ENCODE assay signal across 17 cellular contexts in genomic region chr17:74156878-74157277, GRCh38. TPM values are rescaled to one million over a fixed set of nuclear protein-coding genes. Genes with fewer than 3 reads are reported as not detected.
DNase-seq lines count a peak whose midpoint lies in the region; ATAC-seq, FAIRE-seq and TF ChIP-seq lines count a peak whose summit lies in the region.
"Had no signal": no experiment of that assay in that cellular context is flagged by ENCODE, and none has a peak within 500 bp of the region (broad histone marks: within the 10 kb centered on the region; RNA-seq: fewer than 3 reads in every experiment).

No MANE protein-coding gene starts in this region.

- no peaks in the 10 kb centered on the region for H3K36me3 ChIP-seq in K562 (ENCODE audit: control insufficient read depth, insufficient read depth, low read length)

- H3K9me3 ChIP-seq in K562 (replicated peaks; ENCODE audit: control insufficient read depth, insufficient read depth, low read depth, low read length) = no peaks in the 10 kb centered on the region

- H3K4me1 ChIP-seq in K562 (replicated peaks in 1 of 2; ENCODE audit: control insufficient read depth in 2 of 2, insufficient read depth in 2 of 2, low read length in 2 of 2) = no peaks in the 10 kb centered on the region; a peak in 2 of 5 replicates

- ATAC-seq in K562 = no peak
- ATAC-seq: GM23338 had no signal

- H3K4me1 Mint-ChIP-seq in activated CD4-positive, alpha-beta T cell treated with anti-CD3 and anti-CD28 coated beads, Interleukin-2, amount 10 ng/mL, durations not matched to agents 7 days and 5 days = no peaks in the 10 kb centered on the region
- no peaks in the 10 kb centered on the region for H3K4me1 Mint-ChIP-seq in immature natural killer cell
- H3K4me1 Mint-ChIP-seq: CD4-positive, alpha-beta memory T cell had no signal

- H3K9me1 ChIP-seq in K562 (ENCODE audit: control insufficient read depth, insufficient read depth, low read length) = no peaks in the 10 kb centered on the region

- intact Hi-C loops in K562 (cut with micrococcal nuclease) = no loop called here

- POLR2A ChIA-PET in K562 (lab: Yijun Ruan, JAX) = interaction anchor here (0.7 kb wide), 1 partner anchor 55 kb away, joined by 4 read pairs; no protein-coding TSS in a partner anchor
- POLR2A ChIA-PET in activated CD4-positive, alpha-beta T cell treated with anti-CD3 and anti-CD28 coated beads, Interleukin-2, amount 10 ng/mL, durations not matched to agents 7 days and 5 days (lab: Charles Lee) = no interaction called here

- TF ChIP-seq EP300 in K562 (IDR thresholded peaks at IDR 0.05; ENCODE audit: low read length) = no peak

- no peak for TF ChIP-seq CTCF in K562 (IDR thresholded peaks at IDR 0.05 in 2 of 3, conservative IDR thresholded peaks at IDR 0.05 in 1 of 3; ENCODE audit: insufficient read depth in 2 of 3, low read depth in 1 of 3, low read length in 3 of 3)

- no peak for TF ChIP-seq POLR2A in K562 (conservative IDR thresholded peaks at IDR 0.05)

- FAIRE-seq in K562 (lab: Jason Lieb, UNC) = no peak

- no peak overlapping the region for H3K27ac ChIP-seq in K562 (ENCODE audit: extremely low read depth, low read depth, low read length)
- H3K27ac ChIP-seq: C4-2B had no signal

- H3K79me2 ChIP-seq in K562 (ENCODE audit: control insufficient read depth, insufficient read depth, low read length) = no peaks in the 10 kb centered on the region

- 1% methylated on average over 6 of the region's 6 CpGs for WGBS in K562 (ENCODE audit: insufficient coverage, low coverage, missing lambda C conversion rate)

- no peak overlapping the region for H3K27ac Mint-ChIP-seq in activated CD4-positive, alpha-beta T cell treated with anti-CD3 and anti-CD28 coated beads, Interleukin-2, amount 10 ng/mL, durations not matched to agents 7 days and 5 days
- H3K27ac Mint-ChIP-seq in immature natural killer cell = no peak overlapping the region
- H3K27ac Mint-ChIP-seq: CD4-positive, alpha-beta memory T cell; GM23338 had no signal

- H3K27me3 ChIP-seq in K562 (ENCODE audit: control insufficient read depth in 2 of 2, insufficient read depth in 2 of 2, low read length in 2 of 2) = peaks cover 12 to 53% of the 10 kb centered on the region in 2 experiments; a peak in 4 of 5 replicates

- no peak overlapping the region for H3K4me3 Mint-ChIP-seq in activated CD4-positive, alpha-beta T cell treated with anti-CD3 and anti-CD28 coated beads, Interleukin-2, amount 10 ng/mL, durations not matched to agents 7 days and 5 days
- no peak overlapping the region for H3K4me3 Mint-ChIP-seq in immature natural killer cell
- H3K4me3 Mint-ChIP-seq: CD4-positive, alpha-beta memory T cell; GM23338 had no signal

- H3K27me3 Mint-ChIP-seq in activated CD4-positive, alpha-beta T cell treated with anti-CD3 and anti-CD28 coated beads, Interleukin-2, amount 10 ng/mL, durations not matched to agents 7 days and 5 days = peaks cover 1% of the 10 kb centered on the region
- peaks cover 0 to 12% (median 7%) of the 10 kb centered on the region in 3 donors for H3K27me3 Mint-ChIP-seq in immature natural killer cell (ENCODE audit: low read depth in 3 of 3)

- no peak overlapping the region for H2AFZ ChIP-seq in K562 (ENCODE audit: low read depth, low read length)
- H2AFZ ChIP-seq: GM23338 had no signal

- in situ Hi-C loops in K562 (cut with MboI) = no loop called here

- H3K9ac ChIP-seq in K562 (ENCODE audit: insufficient read depth in 1 of 2, low read depth in 2 of 2, low read length in 2 of 2) = no peak overlapping the region

- CTCF ChIA-PET in K562 (lab: Yijun Ruan, JAX; ENCODE audit: low intra/inter-chr PET ratio) = no interaction called here
- CTCF ChIA-PET in activated CD4-positive, alpha-beta T cell treated with anti-CD3 and anti-CD28 coated beads, Interleukin-2, amount 10 ng/mL, durations not matched to agents 7 days and 5 days (lab: Charles Lee) = interaction anchor here (0.6 kb wide), 1 partner anchor 47 kb away, joined by 3 read pairs; no protein-coding TSS in a partner anchor

- H3K36me3 Mint-ChIP-seq in activated CD4-positive, alpha-beta T cell treated with anti-CD3 and anti-CD28 coated beads, Interleukin-2, amount 10 ng/mL, durations not matched to agents 7 days and 5 days (ENCODE audit: low read depth) = no peaks in the 10 kb centered on the region
- H3K36me3 Mint-ChIP-seq in immature natural killer cell = no peaks in the 10 kb centered on the region
- H3K36me3 Mint-ChIP-seq: CD4-positive, alpha-beta memory T cell had no signal

- no peak overlapping the region for H3K4me3 ChIP-seq in K562
- H3K4me3 ChIP-seq: GM23338 had no signal

- no TSS peak for BruUV-seq in K562 (replicated peaks; lab: Mats Ljungman, UMichigan)

- TF ChIP-seq RAD21 in K562 (CRISPR knock-in tag; conservative IDR thresholded peaks at IDR 0.05 in 1 of 2, IDR thresholded peaks at IDR 0.05 in 1 of 2) = no peak

- H4K20me1 ChIP-seq in K562 (replicated peaks; ENCODE audit: control insufficient read depth, insufficient read depth, low read length) = no peaks in the 10 kb centered on the region; the same call in 1 of the 2 replicates

- no peaks in the 10 kb centered on the region for H3K9me3 Mint-ChIP-seq in activated CD4-positive, alpha-beta T cell treated with anti-CD3 and anti-CD28 coated beads, Interleukin-2, amount 10 ng/mL, durations not matched to agents 7 days and 5 days
- H3K9me3 Mint-ChIP-seq in immature natural killer cell = peaks cover 0 to 3% (median 0%) of the 10 kb centered on the region in 6 donors

- peak; percentile 10 for DNase-seq in activated CD8-positive, alpha-beta memory T cell treated with anti-CD3 and anti-CD28 coated beads, Interleukin-2, amount 50 U/mL, for 48 hours
- DNase-seq in activated CD8-positive, alpha-beta memory T cell treated with anti-CD3 and anti-CD28 coated beads, Interleukin-2, amount 50 U/mL, for 4 hours = no peak
- no peak for DNase-seq in K562 (ENCODE audit: extremely low read depth in 1 of 4, low spot score in 3 of 4)
- peak; percentile 24 for DNase-seq in mesenteric fat pad (ENCODE audit: low spot score)
- no peak for DNase-seq in foreskin melanocyte
- no peak for DNase-seq in activated CD4-positive, alpha-beta T cell treated with anti-CD3 and anti-CD28 coated beads, Interleukin-2, amount 10 ng/mL, durations not matched to agents 7 days and 5 days
- DNase-seq in immature natural killer cell = no peak
- DNase-seq: 8988T; ACHN; CD4-positive, alpha-beta memory T cell; COR-L47; DMS53; GF-D8; H7; IMR-90 had no signal

- H3K4me2 ChIP-seq in K562 (ENCODE audit: insufficient read depth, low read length) = no peak overlapping the region
- H3K4me2 ChIP-seq: GM23338 had no signal

TF ChIP-seq in K562, 482 proteins besides CTCF, POLR2A, EP300 and RAD21 (continues in another document):
- peak; percentile 54; the same call in 1 of the 2 replicates for TF ChIP-seq RAD51 (IDR thresholded peaks at IDR 0.05; ENCODE audit: borderline replicate concordance, low read depth)
- TF ChIP-seq CEBPG (CRISPR knock-in tag; IDR thresholded peaks at IDR 0.05) = no peak
- TF ChIP-seq CEBPG (tag; conservative IDR thresholded peaks at IDR 0.05 in 1 of 2, IDR thresholded peaks at IDR 0.05 in 1 of 2) = no peak

RNA-seq across cellular contexts. Expression of gene RPL38, which starts 46.6 kb away (rescaled TPM):
- total RNA-seq in K562 (2011; cell fraction: chromatin; rRNA removed; ENCODE audit: low replicate concordance) = 240 and 244 TPM in 2 replicates
- 381 and 382 TPM in 2 replicates for total RNA-seq in K562 (2011; cell fraction: nucleolus; rRNA removed)
- 661 and 1,150 TPM in 2 replicates for total RNA-seq in K562 (2011; cell fraction: nucleoplasm; rRNA removed)
- total RNA-seq in K562 (2014; rRNA removed) = 2,881 and 3,864 TPM in 2 replicates
- 1,940 and 1,970 TPM in 2 replicates for total RNA-seq in K562 (2014; rRNA removed; fragmentation: Illumina TruSeq; extraction: Trizol)
- total RNA-seq in K562 (2015; rRNA removed; fragmentation: Illumina TruSeq; extraction: Trizol) = 2,305 and 2,457 TPM in 2 replicates
- 1,177 and 1,224 TPM in 2 replicates for total RNA-seq in K562 (2021)
- polyA plus RNA-seq in K562 (2011; rRNA removed) = 1,194 and 1,318 TPM in 2 replicates
- 365 and 561 TPM in 2 replicates for polyA plus RNA-seq in K562 (2011; cell fraction: cytosol; rRNA removed)
- polyA plus RNA-seq in K562 (2011; cell fraction: nucleus; rRNA removed) = 725 and 1,254 TPM in 2 replicates
- 2,337 and 4,545 TPM in 2 replicates for polyA plus RNA-seq in K562 (2012)
- 1,709 and 2,292 TPM in 2 replicates for polyA plus RNA-seq in K562 (2014; fragmentation: Illumina TruSeq; extraction: Trizol)
- polyA plus RNA-seq in K562 (2014; fragmentation: Nextera tagmentation; extraction: Ambion mirVana) = 1,000 to 10,000 TPM; 1,939 to 2,988 TPM
- polyA plus RNA-seq in K562 (2014; rRNA removed) = 1,879 and 3,414 TPM in 2 replicates
- 3,511 and 3,761 TPM in 2 replicates for polyA minus RNA-seq in K562 (2011; rRNA and poly(A)+ RNA removed)
- polyA minus RNA-seq in K562 (2011; cell fraction: cytosol; rRNA and poly(A)+ RNA removed) = 663 and 692 TPM in 2 replicates
- 149 and 306 TPM in 2 replicates for polyA minus RNA-seq in K562 (2011; cell fraction: nucleus; rRNA and poly(A)+ RNA removed)
- 642 TPM for total RNA-seq in mesenteric fat pad
- 1,000 to 10,000 TPM; 1,114 to 1,326 TPM for total RNA-seq in activated CD4-positive, alpha-beta T cell treated with anti-CD3 and anti-CD28 coated beads, Interleukin-2, amount 10 ng/mL, durations not matched to agents 7 days and 5 days
- polyA plus RNA-seq in immature natural killer cell = 1,000 to 10,000 TPM in 1 of 3 donors, 100 to 1,000 TPM in 2; 638 to 1,583 (median 956) TPM

RNA-seq across cellular contexts. Expression of gene TTYH2, which starts 56.5 kb away (rescaled TPM):
- total RNA-seq in K562 (2011; cell fraction: chromatin; rRNA removed; ENCODE audit: low replicate concordance) = 5.2 and 11.9 TPM in 2 replicates
- 8.2 and 10.0 TPM in 2 replicates for total RNA-seq in K562 (2011; cell fraction: nucleolus; rRNA removed)
- total RNA-seq in K562 (2011; cell fraction: nucleoplasm; rRNA removed) = 4.3 and 5.9 TPM in 2 replicates
- 1.1 and 1.8 TPM in 2 replicates for total RNA-seq in K562 (2014; rRNA removed)
- total RNA-seq in K562 (2014; rRNA removed; fragmentation: Illumina TruSeq; extraction: Trizol) = 0.57 and 0.76 TPM in 2 replicates
- 0.91 and 1.2 TPM in 2 replicates for total RNA-seq in K562 (2015; rRNA removed; fragmentation: Illumina TruSeq; extraction: Trizol)
- 1.1 and 1.6 TPM in 2 replicates for total RNA-seq in K562 (2021)
- 2.0 and 5.3 TPM in 2 replicates for polyA plus RNA-seq in K562 (2011; rRNA removed)
- 4.0 and 5.6 TPM in 2 replicates for polyA plus RNA-seq in K562 (2011; cell fraction: cytosol; rRNA removed)
- polyA plus RNA-seq in K562 (2011; cell fraction: nucleus; rRNA removed) = 13.5 and 14.4 TPM in 2 replicates
- 1.1 and 2.9 TPM in 2 replicates for polyA plus RNA-seq in K562 (2012)
- 1.1 and 1.2 TPM in 2 replicates for polyA plus RNA-seq in K562 (2014; fragmentation: Illumina TruSeq; extraction: Trizol)
- under 1 TPM; 0.03 to 0.10 TPM for polyA plus RNA-seq in K562 (2014; fragmentation: Nextera tagmentation; extraction: Ambion mirVana)
- polyA plus RNA-seq in K562 (2014; rRNA removed) = 0.86 and 2.0 TPM in 2 replicates
- 1.8 and 2.1 TPM in 2 replicates for polyA minus RNA-seq in K562 (2011; rRNA and poly(A)+ RNA removed)
- 2.7 and 3.7 TPM in 2 replicates for polyA minus RNA-seq in K562 (2011; cell fraction: cytosol; rRNA and poly(A)+ RNA removed)
- 3.0 and 7.2 TPM in 2 replicates for polyA minus RNA-seq in K562 (2011; cell fraction: nucleus; rRNA and poly(A)+ RNA removed)
- total RNA-seq in mesenteric fat pad = 5.6 TPM
- 10 to 100 TPM; 10.2 to 11.9 TPM for total RNA-seq in activated CD4-positive, alpha-beta T cell treated with anti-CD3 and anti-CD28 coated beads, Interleukin-2, amount 10 ng/mL, durations not matched to agents 7 days and 5 days
- polyA plus RNA-seq in immature natural killer cell = 1 to 10 TPM in 2 of 3 donors, under 1 TPM in 1; 0.15 to 2.0 (median 1.1) TPM

Comparison
In these comparisons a context has a peak if more than half of its experiments do, and no peak if none do; other contexts are left out.
1. DNase-seq: peak in activated CD8-positive, alpha-beta memory T cell treated with anti-CD3 and anti-CD28 coated beads, Interleukin-2, amount 50 U/mL, for 48 hours (single experiment) and mesenteric fat pad (single experiment); none in activated CD8-positive, alpha-beta memory T cell treated with anti-CD3 and anti-CD28 coated beads, Interleukin-2, amount 50 U/mL, for 4 hours (single experiment), K562 (0 of 4), foreskin melanocyte (single experiment), activated CD4-positive, alpha-beta T cell treated with anti-CD3 and anti-CD28 coated beads, Interleukin-2, amount 10 ng/mL, durations not matched to agents 7 days and 5 days (single experiment) and immature natural killer cell (0 of 3).